Comparison of ENCODE assay signal across 1 cellular context in genomic region chr5:50449241-50449640, GRCh38. TPM values are rescaled to one million over a fixed set of nuclear protein-coding genes. Genes with fewer than 3 reads are reported as not detected.
"Had no signal": no experiment of that assay in that cellular context is flagged by ENCODE, and none has a peak within 500 bp of the region (broad histone marks: within the 10 kb centered on the region; RNA-seq: fewer than 3 reads in every experiment).

No MANE protein-coding gene starts in this region.

RNA-seq across cellular contexts. Expression of gene EMB, which starts 8.2 kb away (rescaled TPM):
- total RNA-seq: pulmonary artery endothelial cell had no signal
